Comparison of ENCODE assay signal across 1 cellular context in the genomic region with DNA sequence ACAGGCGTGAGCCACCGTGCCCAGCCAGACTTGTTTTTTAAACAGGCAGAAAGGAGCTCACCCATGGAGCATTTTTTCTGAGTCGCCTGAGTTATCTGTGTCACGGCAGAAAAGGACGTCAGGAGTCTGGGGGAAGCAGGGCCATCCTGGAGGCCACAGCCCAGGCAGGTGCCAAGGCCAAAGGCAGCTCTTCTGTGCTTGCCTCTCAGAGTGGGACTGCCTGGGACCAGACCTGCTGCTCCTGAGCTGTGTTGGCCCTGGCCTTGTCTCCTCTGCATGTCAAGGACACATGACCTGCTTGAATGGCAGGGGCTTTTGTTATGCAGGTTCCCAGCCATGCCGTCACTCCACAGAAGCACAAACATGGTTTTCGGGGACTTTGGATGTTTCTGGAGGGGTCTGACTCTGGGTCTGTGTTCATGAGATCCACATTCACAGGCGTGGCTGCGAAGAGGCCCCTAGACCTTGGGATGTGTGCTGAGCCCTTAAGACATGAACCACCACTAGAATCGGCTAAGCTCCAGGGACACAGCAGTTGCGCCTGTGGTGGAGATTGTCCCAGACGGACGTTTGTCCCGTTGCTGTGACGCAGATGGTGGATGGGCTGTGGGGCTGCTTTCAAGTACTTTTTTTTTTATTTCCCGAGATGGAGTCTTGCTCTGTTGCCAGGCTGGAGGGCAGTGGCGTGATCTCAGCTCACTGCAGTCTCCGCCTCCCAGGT.
TF ChIP-seq lines count a peak whose summit lies in the region.

No MANE protein-coding gene starts in this region.

TF ChIP-seq in GM12878, 131 proteins besides CTCF, POLR2A, EP300 and RAD21:
- TF ChIP-seq KLF5 (IDR thresholded peaks at IDR 0.05; ENCODE audit: partially characterized antibody): no peak
- TF ChIP-seq, protein P1, sequence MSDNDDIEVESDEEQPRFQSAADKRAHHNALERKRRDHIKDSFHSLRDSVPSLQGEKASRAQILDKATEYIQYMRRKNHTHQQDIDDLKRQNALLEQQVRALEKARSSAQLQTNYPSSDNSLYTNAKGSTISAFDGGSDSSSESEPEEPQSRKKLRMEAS (IDR thresholded peaks at IDR 0.05; ENCODE audit: low read depth, low read length): no peak
- no peak for TF ChIP-seq CREM (IDR thresholded peaks at IDR 0.05; ENCODE audit: low read depth)
- TF ChIP-seq ZSCAN29 (IDR thresholded peaks at IDR 0.05): no peak
- no peak for TF ChIP-seq BHLHE40 (IDR thresholded peaks at IDR 0.05; ENCODE audit: borderline replicate concordance in 1 of 2, low read depth in 2 of 2, low read length in 1 of 2)
